In genomic region chr11:111870887-111871692, GRCh38 we compare ENCODE assay signal across 1 cellular context.
TF ChIP-seq lines count a peak whose summit lies in the region.

Gene ALG9, minus strand, starts transcription at chr11:111871581. Its CDS starts 99 bp downstream, at chr11:111871482.

TF ChIP-seq in IMR-90, 13 proteins besides CTCF, POLR2A, EP300 and RAD21:
- TF ChIP-seq SMC3 (IDR thresholded peaks at IDR 0.05; ENCODE audit: low read depth, low read length) (0 out of 2 replicates have a peak, but pooled peaks have one; percentile 7), USF2 (IDR thresholded peaks at IDR 0.05; ENCODE audit: low read depth, low read length) (no peak)
